In the genomic region with DNA sequence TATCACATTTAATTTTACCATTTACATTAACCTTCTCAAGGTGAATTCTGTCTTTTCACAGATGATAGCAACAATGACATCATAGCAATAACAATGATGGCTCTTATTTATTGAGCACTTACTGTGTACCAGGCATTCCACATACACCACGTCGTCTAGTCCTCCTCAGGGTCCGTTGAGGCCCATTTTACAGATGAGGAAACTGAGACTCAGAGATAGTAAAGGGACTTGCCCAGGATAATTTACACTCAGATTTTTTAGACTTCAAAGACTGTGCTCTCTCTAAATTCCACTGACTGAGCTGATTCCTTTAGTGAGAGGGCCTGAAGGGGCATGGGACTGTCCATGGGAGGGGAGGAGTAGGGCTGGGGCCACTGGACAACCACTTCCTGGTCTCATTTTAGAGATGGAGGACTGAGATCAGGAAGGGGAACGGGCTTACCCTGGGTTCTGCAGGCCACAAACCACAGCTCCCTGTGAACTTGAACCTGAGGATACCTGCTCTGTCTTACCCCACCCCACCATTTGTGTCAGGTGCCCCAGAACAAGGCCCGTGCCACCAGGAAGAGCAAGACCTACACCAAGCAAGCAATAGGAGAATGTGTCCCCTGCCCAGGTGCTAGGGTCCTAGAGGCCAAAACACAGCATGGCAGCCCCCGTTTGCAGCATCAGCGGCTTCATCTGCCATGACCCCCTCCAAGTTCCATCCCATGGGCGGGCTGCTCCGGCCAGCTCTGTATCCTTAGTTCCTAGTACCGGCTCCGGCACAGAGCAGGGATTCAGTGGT, we compare ENCODE assay signal across 15 cellular contexts.
DNase-seq lines count a peak whose midpoint lies in the region; ATAC-seq, FAIRE-seq and TF ChIP-seq lines count a peak whose summit lies in the region.
"Had no signal": no experiment of that assay in that cellular context is flagged by ENCODE, and none has a peak within 500 bp of the region (broad histone marks: within the 10 kb centered on the region; RNA-seq: fewer than 3 reads in every experiment).

No MANE protein-coding gene starts in this region.

- no peak overlapping the region for H3K9ac ChIP-seq in endodermal cell (ENCODE audit: extremely low read depth, low read length, poor library complexity, severe bottlenecking)
- H3K9ac ChIP-seq: parathyroid adenoma had no signal

- H3K4me3 ChIP-seq in endodermal cell (ENCODE audit: low read length) (no peak overlapping the region), osteoblast (ENCODE audit: insufficient read depth, low read length) (no peak overlapping the region), aorta (ENCODE audit: low read length in 2 of 2) (no peak overlapping the region)
- H3K4me3 ChIP-seq: cardiac muscle cell, SK-N-MC had no signal

- WGBS in endodermal cell (ENCODE audit: insufficient coverage in 1 of 2, insufficient read length in 1 of 2), 2 experiments: 91 to 96% methylated on average over 7 to 11 of the region's 11 CpGs
- 92 to 95% methylated on average over 11 of the region's 11 CpGs for WGBS in aorta, 2 donors

- H3K27ac ChIP-seq in endodermal cell (ENCODE audit: low read depth, low read length) (no peak overlapping the region), osteoblast (ENCODE audit: low read depth, low read length) (no peak overlapping the region), aorta (ENCODE audit: low read depth in 1 of 2, low read length in 2 of 2) (no peak overlapping the region)
- H3K27ac ChIP-seq: parathyroid adenoma, SK-N-MC had no signal

- H3K4me3 Mint-ChIP-seq in endodermal cell: no peak overlapping the region
- H3K4me3 Mint-ChIP-seq: activated naive CD4-positive, alpha-beta T cell treated with anti-CD3 and anti-CD28 coated beads for 36 hours had no signal

- peaks cover 5% of the 10 kb centered on the region for H3K4me1 Mint-ChIP-seq in endodermal cell

- no peaks in the 10 kb centered on the region for H3K36me3 Mint-ChIP-seq in endodermal cell (ENCODE audit: low read depth)

- no peak for ATAC-seq in Right ventricle myocardium superior (ENCODE audit: poor library complexity)
- ATAC-seq in aorta (ENCODE audit: low FRiP score): no peak

- DNase-seq in cardiac septum (ENCODE audit: low spot score): peak; percentile 68
- DNase-seq in Right ventricle myocardium superior: no peak
- DNase-seq in endodermal cell: peak; percentile 41
- DNase-seq in osteoblast (ENCODE audit: insufficient read length, low spot score, missing footprints): peak; percentile 41
- peak; percentile 37 to 72 for DNase-seq in aorta
- DNase-seq in cerebellar cortex (ENCODE audit: low spot score): no peak
- no peak for DNase-seq in GM19239 (ENCODE audit: insufficient read length, low spot score)
- no peak for DNase-seq in SHP77 (lab: John Stamatoyannopoulos, UW)
- DNase-seq: activated CD8-positive, alpha-beta memory T cell treated with anti-CD3 and anti-CD28 coated beads for 24 hours; activated naive CD4-positive, alpha-beta T cell treated with anti-CD3 and anti-CD28 coated beads for 36 hours; KBM-7 had no signal

- no peaks in the 10 kb centered on the region for H3K36me3 ChIP-seq in endodermal cell (ENCODE audit: control insufficient read depth, insufficient read depth, low read length)
- no peaks in the 10 kb centered on the region for H3K36me3 ChIP-seq in osteoblast (ENCODE audit: insufficient read depth, low read length)
- H3K36me3 ChIP-seq in aorta (ENCODE audit: control insufficient read depth in 1 of 2, insufficient read depth in 2 of 2, low read length in 1 of 2): no peaks in the 10 kb centered on the region
- H3K36me3 ChIP-seq: cardiac muscle cell had no signal

- FAIRE-seq in GM19239 (lab: Jason Lieb, UNC): no peak
- FAIRE-seq: endometrium had no signal

- H3K4me1 ChIP-seq in endodermal cell (ENCODE audit: control insufficient read depth, insufficient read depth, low read length): peaks cover 5% of the 10 kb centered on the region
- H3K4me1 ChIP-seq in osteoblast (ENCODE audit: insufficient read depth, low read length): peaks cover 44% of the 10 kb centered on the region
- peaks cover 0 to 2% of the 10 kb centered on the region in 2 donors for H3K4me1 ChIP-seq in aorta (ENCODE audit: control insufficient read depth in 1 of 2, insufficient read depth in 2 of 2, low read length in 2 of 2)

- H3K27me3 ChIP-seq in endodermal cell (ENCODE audit: control insufficient read depth, insufficient read depth, low read length, poor library complexity, severe bottlenecking): no peaks in the 10 kb centered on the region
- no peaks in the 10 kb centered on the region for H3K27me3 ChIP-seq in osteoblast (ENCODE audit: insufficient read depth, low read length)
- no peaks in the 10 kb centered on the region for H3K27me3 ChIP-seq in aorta (ENCODE audit: control insufficient read depth in 1 of 2, insufficient read depth in 2 of 2, low read length in 1 of 2)
- H3K27me3 ChIP-seq: cardiac muscle cell had no signal

- no peak overlapping the region for H3K4me2 ChIP-seq in osteoblast (ENCODE audit: insufficient read depth, low read length)

- H4K20me1 ChIP-seq in osteoblast (ENCODE audit: insufficient read depth, low read length): no peaks in the 10 kb centered on the region

- H3K9me3 ChIP-seq in endodermal cell (ENCODE audit: control insufficient read depth, low read length): no peaks in the 10 kb centered on the region
- H3K9me3 ChIP-seq in osteoblast (ENCODE audit: low read depth, low read length): no peaks in the 10 kb centered on the region
- H3K9me3 ChIP-seq in aorta (ENCODE audit: control insufficient read depth, low read length): no peaks in the 10 kb centered on the region

- intact Hi-C loops in cardiac septum (cut with DNase I): no loop called here
- intact Hi-C loops in Right ventricle myocardium superior (cut with DNase I): no loop called here
- intact Hi-C loops in aorta (cut with DNase I): no loop called here

- TF ChIP-seq CTCF in endodermal cell (conservative IDR thresholded peaks at IDR 0.05): no peak
- TF ChIP-seq CTCF in osteoblast (IDR thresholded peaks at IDR 0.05; ENCODE audit: extremely low read depth, low read depth, low read length): no peak

- no peaks in the 10 kb centered on the region for H3K27me3 Mint-ChIP-seq in endodermal cell (ENCODE audit: insufficient read depth)

- no peaks in the 10 kb centered on the region for H3K9me3 Mint-ChIP-seq in endodermal cell
- H3K9me3 Mint-ChIP-seq: activated naive CD4-positive, alpha-beta T cell treated with anti-CD3 and anti-CD28 coated beads for 36 hours had no signal

- H3K27ac Mint-ChIP-seq in endodermal cell: no peak overlapping the region
- H3K27ac Mint-ChIP-seq: activated naive CD4-positive, alpha-beta T cell treated with anti-CD3 and anti-CD28 coated beads for 36 hours had no signal

- no peaks in the 10 kb centered on the region for H3K79me2 ChIP-seq in osteoblast (ENCODE audit: insufficient read depth, low read length)
- H3K79me2 ChIP-seq: parathyroid adenoma had no signal

- no peak overlapping the region for H2AFZ ChIP-seq in osteoblast (ENCODE audit: low read length)

Comparison
In these comparisons a context has a peak if more than half of its experiments do, and no peak if none do; other contexts are left out.
1. DNase-seq: peak in cardiac septum (single experiment), endodermal cell (single experiment), osteoblast (single experiment) and aorta (2 of 2); none in Right ventricle myocardium superior (single experiment), cerebellar cortex (single experiment), GM19239 (single experiment) and SHP77 (0 of 2).